In the genomic region with DNA sequence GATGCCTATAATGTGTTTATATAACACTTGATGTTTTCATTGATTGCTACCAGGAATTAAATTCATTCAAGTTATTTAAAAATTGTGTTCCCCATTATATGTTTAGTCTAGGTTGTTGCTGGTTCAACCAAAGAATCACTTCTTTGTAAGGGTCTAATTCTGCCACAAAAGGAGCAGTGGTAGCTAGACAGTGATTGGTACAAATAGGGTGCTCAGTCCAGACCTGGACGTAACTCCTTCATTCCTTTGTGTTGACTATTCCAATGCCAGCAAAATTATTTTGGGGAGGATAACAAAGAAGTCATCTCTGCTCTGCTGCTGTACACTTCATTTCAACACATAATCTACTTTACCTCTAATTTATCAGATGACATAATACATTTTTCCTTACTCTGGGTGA, we compare ENCODE assay signal across 8 cellular contexts. TPM values are rescaled to one million over a fixed set of nuclear protein-coding genes. Genes with fewer than 3 reads are reported as not detected.
DNase-seq lines count a peak whose midpoint lies in the region; ATAC-seq and TF ChIP-seq lines count a peak whose summit lies in the region.

No MANE protein-coding gene starts in this region.

- intact Hi-C loops in Panc1 (cut with micrococcal nuclease; ENCODE audit: unreplicated experiment): no loop called here
- intact Hi-C loops in esophagus squamous epithelium (cut with DNase I): no loop called here

- H3K36me3 ChIP-seq in Panc1 (ENCODE audit: control insufficient read depth, insufficient read depth, low read length): peaks cover 2% of the 10 kb centered on the region; the same call in 1 of the 2 replicates
- no peaks in the 10 kb centered on the region for H3K36me3 ChIP-seq in esophagus squamous epithelium

- peak; percentile 56 for DNase-seq in ELR (ENCODE audit: low read depth)
- no peak for DNase-seq in Panc1 (ENCODE audit: low read depth, low spot score)
- no peak for DNase-seq in esophagus squamous epithelium (lab: John Stamatoyannopoulos, UW)
- DNase-seq in pons (ENCODE audit: low spot score): peak; percentile 75
- DNase-seq in SHP77 (lab: John Stamatoyannopoulos, UW): no peak
- DNase-seq in HuH-7 (ENCODE audit: low spot score): no peak

- no TSS peak for BruUV-seq in Panc1 (replicated peaks; lab: Mats Ljungman, UMichigan)

- H3K9me3 ChIP-seq in Panc1 (ENCODE audit: control insufficient read depth, insufficient read depth, low read depth, low read length): no peaks in the 10 kb centered on the region
- H3K9me3 ChIP-seq in esophagus squamous epithelium: no peaks in the 10 kb centered on the region

- CTCF ChIA-PET in Panc1 (lab: Charles Lee): no interaction called here

- H3K27me3 ChIP-seq in Panc1 (ENCODE audit: control insufficient read depth, insufficient read depth, low read length) (no peaks in the 10 kb centered on the region), esophagus squamous epithelium (no peaks in the 10 kb centered on the region)

- POLR2A ChIA-PET in Panc1 (lab: Charles Lee): no interaction called here

- TF ChIP-seq POLR2A in esophagus squamous epithelium (IDR thresholded peaks at IDR 0.05): no peak

- peaks cover 6% of the 10 kb centered on the region; the same call in 1 of the 2 replicates for H3K4me1 ChIP-seq in Panc1 (ENCODE audit: control insufficient read depth, insufficient read depth, low read length)
- peaks cover 0 to 62% (median 8%) of the 10 kb centered on the region in 3 donors for H3K4me1 ChIP-seq in esophagus squamous epithelium

- H3K27ac ChIP-seq in Panc1 (ENCODE audit: low read length): peak overlapping the region; percentile 87
- peak overlapping the region in 2 of 4 donors; percentile 99 to 100 for H3K27ac ChIP-seq in esophagus squamous epithelium

- TF ChIP-seq CTCF in Panc1 (IDR thresholded peaks at IDR 0.05) (no peak), esophagus squamous epithelium (IDR thresholded peaks at IDR 0.05) (no peak)

- in situ Hi-C loops in Panc1 (cut with HindIII; ENCODE audit: low pct_unique_long_range_greater_than_20kb, low sequenced_read_pairs): no loop called here

- H3K4me3 ChIP-seq in Panc1 (ENCODE audit: low read depth in 2 of 2, low read length in 2 of 2) (peak overlapping the region; percentile 93 to 98), esophagus squamous epithelium (peak overlapping the region in 3 of 4 donors; percentile 88 to 99 (median 92))

- no peak for ATAC-seq in Panc1
- ATAC-seq in HG03378 (IDR thresholded peaks at IDR 0.05; ENCODE audit: unreplicated experiment): no peak
- ATAC-seq in HG03571 (IDR thresholded peaks at IDR 0.05; ENCODE audit: unreplicated experiment): no peak

- WGBS in esophagus squamous epithelium, 2 donors: 11 to 22% methylated on average over 1 of the region's 1 CpG

RNA-seq across cellular contexts. Expression of a gene that starts 1.2 kb away (rescaled TPM):
- total RNA-seq in Panc1 (2021; ENCODE audit: unreplicated experiment): 32.7 TPM
- 27.4 TPM for polyA plus RNA-seq in Panc1 (2012; ENCODE audit: insufficient read length)
- total RNA-seq in esophagus squamous epithelium: 10 to 100 TPM; 33.5 to 41.6 (median 37.4) TPM

RNA-seq across cellular contexts. Expression of a gene that starts 48.1 kb away (rescaled TPM):
- not detected for total RNA-seq in Panc1 (2021; ENCODE audit: unreplicated experiment)
- polyA plus RNA-seq in Panc1 (2012; ENCODE audit: insufficient read length): not detected
- total RNA-seq in esophagus squamous epithelium: not detected

Comparison
In these comparisons a context has a peak if more than half of its experiments do, and no peak if none do; other contexts are left out.
1. DNase-seq: peak in ELR (single experiment) and pons (single experiment); none in Panc1 (single experiment), esophagus squamous epithelium (single experiment), SHP77 (0 of 2) and HuH-7 (single experiment).